ENCODE assay signal across 27 cellular contexts in genomic region chr19:46107371-46107770, GRCh38. TPM values are rescaled to one million over a fixed set of nuclear protein-coding genes. Genes with fewer than 3 reads are reported as not detected.
A peak's percentile ranks its signal among the peaks of the same experiment; 100 is the strongest.
DNase-seq lines count a peak whose midpoint lies in the region; ATAC-seq and TF ChIP-seq lines count a peak whose summit lies in the region.
"Had no signal": no experiment of that assay in that cellular context is flagged by ENCODE, and none has a peak within 500 bp of the region (broad histone marks: within the 10 kb centered on the region; RNA-seq: fewer than 3 reads in every experiment).

No MANE protein-coding gene starts in this region.

- TF ChIP-seq CTCF in cardiac fibroblast (IDR thresholded peaks at IDR 0.05; ENCODE audit: low read depth, low read length) (no peak), prostate gland (IDR thresholded peaks at IDR 0.05) (no peak), heart right ventricle (IDR thresholded peaks at IDR 0.05) (no peak)

- H3K27me3 Mint-ChIP-seq in activated naive CD4-positive, alpha-beta T cell treated with anti-CD3 and anti-CD28 coated beads for 36 hours (ENCODE audit: low read depth), result peaks cover 8% of the 10 kb centered on the region

- no peak overlapping the region for H3K27ac Mint-ChIP-seq in activated naive CD4-positive, alpha-beta T cell treated with anti-CD3 and anti-CD28 coated beads for 36 hours
- H3K27ac Mint-ChIP-seq: activated CD4-positive, alpha-beta T cell treated with anti-CD3 and anti-CD28 coated beads, Interleukin-2, amount 10 ng/mL, durations not matched to agents 7 days and 5 days; activated naive CD8-positive, alpha-beta T cell; dendritic cell treated with granulocyte-macrophage colony-stimulating factor and Interleukin-4, amounts not matched to agents 40 ng/mL and 50 ng/mL, for 4 days; T-helper 17 cell had no signal

- H3K27me3 ChIP-seq in prostate gland (replicated peaks; ENCODE audit: insufficient read depth) (no peaks in the 10 kb centered on the region), heart right ventricle (peaks cover 0 to 30% (median 13%) of the 10 kb centered on the region in 7 donors)

- no peaks in the 10 kb centered on the region for H3K9me3 Mint-ChIP-seq in activated naive CD4-positive, alpha-beta T cell treated with anti-CD3 and anti-CD28 coated beads for 36 hours
- H3K9me3 Mint-ChIP-seq: activated CD4-positive, alpha-beta T cell treated with anti-CD3 and anti-CD28 coated beads, Interleukin-2, amount 10 ng/mL, durations not matched to agents 7 days and 5 days; dendritic cell treated with granulocyte-macrophage colony-stimulating factor and Interleukin-4, amounts not matched to agents 40 ng/mL and 50 ng/mL, for 4 days had no signal

- TF ChIP-seq POLR2A in prostate gland (IDR thresholded peaks at IDR 0.05), result no peak

- 58% methylated on average over 6 of the region's 6 CpGs for WGBS in prostate gland
- WGBS in heart right ventricle, 2 donors, result 68 to 80% methylated on average over 6 of the region's 6 CpGs

- H3K27ac ChIP-seq in prostate gland (no peak overlapping the region), heart right ventricle (no peak overlapping the region)
- H3K27ac ChIP-seq: brain microvascular endothelial cell, HL-60, spleen, tibial artery, VCaP had no signal

- no peaks in the 10 kb centered on the region for H3K36me3 Mint-ChIP-seq in activated naive CD4-positive, alpha-beta T cell treated with anti-CD3 and anti-CD28 coated beads for 36 hours (ENCODE audit: low read depth)
- H3K36me3 Mint-ChIP-seq: activated naive CD8-positive, alpha-beta T cell had no signal

- H3K4me3 ChIP-seq in cardiac fibroblast (replicated peaks in 1 of 2; ENCODE audit: low read depth in 2 of 2, low read length in 2 of 2) (no peak overlapping the region), prostate gland (no peak overlapping the region), heart right ventricle (no peak overlapping the region)
- H3K4me3 ChIP-seq: spleen, tibial artery had no signal

- CTCF ChIA-PET in activated naive CD4-positive, alpha-beta T cell treated with anti-CD3 and anti-CD28 coated beads for 36 hours (lab: Charles Lee), result no interaction called here

- intact Hi-C loops in prostate gland (cut with DNase I), result no loop called here
- intact Hi-C loops in heart right ventricle (cut with DNase I), result no loop called here
- intact Hi-C loops in activated naive CD4-positive, alpha-beta T cell treated with anti-CD3 and anti-CD28 coated beads for 36 hours (cut with micrococcal nuclease), result no loop called here

- H3K4me1 ChIP-seq in prostate gland (replicated peaks), result no peaks in the 10 kb centered on the region
- H3K4me1 ChIP-seq in heart right ventricle, result no peaks in the 10 kb centered on the region
- H3K4me1 ChIP-seq: spleen, tibial artery had no signal

- H3K36me3 ChIP-seq in prostate gland (no peaks in the 10 kb centered on the region), heart right ventricle (no peaks in the 10 kb centered on the region)
- H3K36me3 ChIP-seq: brain microvascular endothelial cell, spleen, tibial artery had no signal

- H3K9me3 ChIP-seq in prostate gland (no peaks in the 10 kb centered on the region), heart right ventricle (peaks cover 0 to 13% (median 0%) of the 10 kb centered on the region in 11 donors)

- H3K4me3 Mint-ChIP-seq in activated naive CD4-positive, alpha-beta T cell treated with anti-CD3 and anti-CD28 coated beads for 36 hours, result no peak overlapping the region
- H3K4me3 Mint-ChIP-seq: activated CD4-positive, alpha-beta T cell treated with anti-CD3 and anti-CD28 coated beads, Interleukin-2, amount 10 ng/mL, durations not matched to agents 7 days and 5 days; activated naive CD8-positive, alpha-beta T cell; dendritic cell treated with granulocyte-macrophage colony-stimulating factor and Interleukin-4, amounts not matched to agents 40 ng/mL and 50 ng/mL, for 4 days; T-helper 17 cell had no signal

- ATAC-seq in HG03196 (IDR thresholded peaks at IDR 0.05; ENCODE audit: unreplicated experiment) (no peak), heart right ventricle (no peak)
- ATAC-seq: T-helper 17 cell had no signal

- DNase-seq in AG20443 (ENCODE audit: low spot score) (peak; percentile 39), RPMI7951 (ENCODE audit: low read depth) (peak; percentile 43), cardiac fibroblast (ENCODE audit: low read depth in 2 of 2) (peak; percentile 17 to 47), non-pigmented ciliary epithelial cell (ENCODE audit: low read depth) (peak; percentile 30), prostate gland (ENCODE audit: low spot score) (no peak), heart right ventricle (no peak)
- DNase-seq in activated naive CD4-positive, alpha-beta T cell treated with anti-CD3 and anti-CD28 coated beads for 36 hours, result no peak
- DNase-seq: activated CD4-positive, alpha-beta T cell treated with anti-CD3 and anti-CD28 coated beads, Interleukin-2, amount 10 ng/mL, durations not matched to agents 7 days and 5 days; brain microvascular endothelial cell; C1 segment of cervical spinal cord; EL; foreskin melanocyte; hypothalamus; islet precursor cell; NCI-H1417 treated with DMSO at 0.1 percent for 48 hours; NCI-H524 treated with DMSO at 0.1 percent for 48 hours; spleen; stimulated activated CD4-positive, alpha-beta T cell treated with anti-CD3 and anti-CD28 coated beads, Interleukin-4, amount 100 ng/mL, for 1 hour; stimulated activated naive CD4-positive, alpha-beta T cell; T-helper 17 cell; tibial artery had no signal

- H3K4me1 Mint-ChIP-seq in activated naive CD4-positive, alpha-beta T cell treated with anti-CD3 and anti-CD28 coated beads for 36 hours (ENCODE audit: low read depth), result no peaks in the 10 kb centered on the region
- H3K4me1 Mint-ChIP-seq: activated CD4-positive, alpha-beta T cell treated with anti-CD3 and anti-CD28 coated beads, Interleukin-2, amount 10 ng/mL, durations not matched to agents 7 days and 5 days; T-helper 17 cell had no signal

RNA-seq across cellular contexts. Expression of gene IGFL3, which starts 17.1 kb away (rescaled TPM):
- not detected in 2 replicates for total RNA-seq in RPMI7951 (2014; rRNA removed; shearing (Covaris generic))
- total RNA-seq in prostate gland, result not detected
- total RNA-seq in heart right ventricle, result not detected
- not detected for polyA plus RNA-seq in heart right ventricle
- not detected for total RNA-seq in activated naive CD4-positive, alpha-beta T cell treated with anti-CD3 and anti-CD28 coated beads for 36 hours
- total RNA-seq: A673; activated CD4-positive, alpha-beta T cell treated with anti-CD3 and anti-CD28 coated beads, Interleukin-2, amount 10 ng/mL, durations not matched to agents 7 days and 5 days; spleen; T-helper 17 cell had no signal
- polyA plus RNA-seq: spleen had no signal

RNA-seq across cellular contexts. Expression of gene IGFL2, which starts 40.7 kb away (rescaled TPM):
- total RNA-seq in RPMI7951 (2014; rRNA removed; shearing (Covaris generic)), result not detected in 2 replicates
- 1 to 10 TPM in 1 of 2 donors, not detected in 1; 2.7 TPM for total RNA-seq in prostate gland
- total RNA-seq in heart right ventricle, result under 1 TPM in 1 of 10 donors, not detected in 9; 0.44 TPM
- polyA plus RNA-seq in heart right ventricle, result not detected
- total RNA-seq in activated naive CD4-positive, alpha-beta T cell treated with anti-CD3 and anti-CD28 coated beads for 36 hours, result not detected
- total RNA-seq: activated CD4-positive, alpha-beta T cell treated with anti-CD3 and anti-CD28 coated beads, Interleukin-2, amount 10 ng/mL, durations not matched to agents 7 days and 5 days; spleen had no signal
- polyA plus RNA-seq: spleen had no signal

Comparison
In these comparisons a context has a peak if more than half of its experiments do, and no peak if none do; other contexts are left out.
1. DNase-seq: peak in AG20443 (single experiment), RPMI7951 (single experiment), cardiac fibroblast (2 of 2) and non-pigmented ciliary epithelial cell (single experiment); none in prostate gland (single experiment), heart right ventricle (0 of 2) and activated naive CD4-positive, alpha-beta T cell treated with anti-CD3 and anti-CD28 coated beads for 36 hours (single experiment).